In the genomic region with DNA sequence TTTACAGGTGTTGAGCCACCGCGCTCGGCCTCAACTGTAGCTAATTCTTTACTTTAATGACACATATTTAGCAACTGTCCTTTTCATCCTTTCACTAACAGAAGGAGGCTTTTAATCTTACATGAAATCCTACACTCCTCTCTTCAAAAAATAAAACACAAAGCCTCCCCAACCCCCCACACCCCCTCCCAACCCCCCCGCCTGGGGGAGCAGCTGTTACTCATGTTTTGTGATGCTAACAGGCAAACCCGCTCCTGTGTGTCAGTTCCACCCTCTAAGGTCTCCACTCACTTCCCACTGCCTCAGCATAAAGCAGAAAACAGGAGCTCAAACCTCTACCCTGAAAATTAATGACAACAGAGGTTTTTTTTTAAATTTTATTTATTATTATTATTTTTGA, we compare ENCODE assay signal across 9 cellular contexts. TPM values are rescaled to one million over a fixed set of nuclear protein-coding genes. Genes with fewer than 3 reads are reported as not detected.
DNase-seq lines count a peak whose midpoint lies in the region; TF ChIP-seq lines count a peak whose summit lies in the region.
"Had no signal": no experiment of that assay in that cellular context is flagged by ENCODE, and none has a peak within 500 bp of the region (broad histone marks: within the 10 kb centered on the region; RNA-seq: fewer than 3 reads in every experiment).

No MANE protein-coding gene starts in this region.

- H3K9me3 Mint-ChIP-seq in T-helper 2 cell treated with Interferon-gamma antibody and Interleukin-4, amounts not matched to agents 5 μg/mL and 100 μg/mL, for 36 hours, result no peaks in the 10 kb centered on the region
- H3K9me3 Mint-ChIP-seq in brain, result no peaks in the 10 kb centered on the region

- in situ Hi-C loops in GM13977 (cut with MboI; ENCODE audit: low pct_unique_long_range_greater_than_20kb, low sequenced_read_pairs, unreplicated experiment), result loop anchor here (10.0 kb wide), 1 partner anchor 50 kb away; no protein-coding TSS in a partner anchor

- TF ChIP-seq CTCF in brain (conservative IDR thresholded peaks at IDR 0.05) (no peak), GM13977 (IDR thresholded peaks at IDR 0.05; ENCODE audit: extremely low read depth, insufficient read depth, missing control alignments) (no peak)

- peaks cover 17% of the 10 kb centered on the region for H3K36me3 Mint-ChIP-seq in T-helper 2 cell treated with Interferon-gamma antibody and Interleukin-4, amounts not matched to agents 5 μg/mL and 100 μg/mL, for 36 hours (ENCODE audit: low read depth)
- H3K36me3 Mint-ChIP-seq in brain, result no peaks in the 10 kb centered on the region

- peak overlapping the region; percentile 54 for H3K4me3 Mint-ChIP-seq in T-helper 2 cell treated with Interferon-gamma antibody and Interleukin-4, amounts not matched to agents 5 μg/mL and 100 μg/mL, for 36 hours
- no peak overlapping the region for H3K4me3 Mint-ChIP-seq in brain

- peak overlapping the region; percentile 42 for H3K27ac Mint-ChIP-seq in T-helper 2 cell treated with Interferon-gamma antibody and Interleukin-4, amounts not matched to agents 5 μg/mL and 100 μg/mL, for 36 hours
- H3K27ac Mint-ChIP-seq in brain, result peak overlapping the region in 3 of 5 experiments; percentile 20 to 94 (median 48)

- peaks cover 66% of the 10 kb centered on the region for H3K4me1 Mint-ChIP-seq in T-helper 2 cell treated with Interferon-gamma antibody and Interleukin-4, amounts not matched to agents 5 μg/mL and 100 μg/mL, for 36 hours (ENCODE audit: low read depth)
- peaks cover 83% of the 10 kb centered on the region for H3K4me1 Mint-ChIP-seq in brain

- peak; percentile 20 for DNase-seq in NCI-H1694 treated with DMSO at 0.1 percent for 48 hours (lab: John Stamatoyannopoulos, UW)
- DNase-seq in NCI-H1694 (lab: John Stamatoyannopoulos, UW), result no peak
- DNase-seq in T-helper 2 cell treated with Interferon-gamma antibody and Interleukin-4, amounts not matched to agents 5 μg/mL and 100 μg/mL, for 36 hours (ENCODE audit: low spot score), result no peak
- DNase-seq in stimulated activated CD8-positive, alpha-beta memory T cell treated with anti-CD3 and anti-CD28 coated beads, Interleukin-15, amount 100 ng/mL, for 4 hours (ENCODE audit: low read depth in 2 of 2), result peak; percentile 29 to 36
- DNase-seq in GM13977 (ENCODE audit: low spot score), result no peak
- no peak for DNase-seq in AG08396 (ENCODE audit: low spot score)
- no peak for DNase-seq in GDM1 (lab: John Stamatoyannopoulos, UW)
- DNase-seq: uterus had no signal

- no peaks in the 10 kb centered on the region for H3K27me3 Mint-ChIP-seq in T-helper 2 cell treated with Interferon-gamma antibody and Interleukin-4, amounts not matched to agents 5 μg/mL and 100 μg/mL, for 36 hours (ENCODE audit: low read depth)
- no peaks in the 10 kb centered on the region for H3K27me3 Mint-ChIP-seq in brain

RNA-seq across cellular contexts. Expression of a gene that starts 55.4 kb away (rescaled TPM):
- 22.0 TPM for polyA plus RNA-seq in brain (ENCODE audit: insufficient read depth, low read depth, low replicate concordance)

Comparison
In these comparisons a context has a peak if more than half of its experiments do, and no peak if none do; other contexts are left out.
1. DNase-seq: peak in NCI-H1694 treated with DMSO at 0.1 percent for 48 hours (single experiment) and stimulated activated CD8-positive, alpha-beta memory T cell treated with anti-CD3 and anti-CD28 coated beads, Interleukin-15, amount 100 ng/mL, for 4 hours (2 of 2); none in NCI-H1694 (single experiment), T-helper 2 cell treated with Interferon-gamma antibody and Interleukin-4, amounts not matched to agents 5 μg/mL and 100 μg/mL, for 36 hours (single experiment), GM13977 (single experiment), AG08396 (single experiment) and GDM1 (single experiment).